In genomic region chr17:63772801-63773271, GRCh38 we compare ENCODE assay signal across 8 cellular contexts. TPM values are rescaled to one million over a fixed set of nuclear protein-coding genes. Genes with fewer than 3 reads are reported as not detected.
DNase-seq lines count a peak whose midpoint lies in the region; ATAC-seq, FAIRE-seq and TF ChIP-seq lines count a peak whose summit lies in the region.

No MANE protein-coding gene starts in this region.

- 0 to 1% methylated on average over 7 of the region's 7 CpGs for WGBS in body of pancreas, 2 donors

- H3K9me3 ChIP-seq in Loucy (ENCODE audit: insufficient read depth, low read depth, low read length) (no peaks in the 10 kb centered on the region), body of pancreas (no peaks in the 10 kb centered on the region), left lung (no peaks in the 10 kb centered on the region), tibial artery (no peaks in the 10 kb centered on the region)

- H3K9ac ChIP-seq in Loucy (ENCODE audit: low read depth, low read length, poor library complexity, severe bottlenecking): peak overlapping the region; percentile 96

- peak overlapping the region; percentile 92 to 99 (median 96) for H3K27ac ChIP-seq in body of pancreas
- peak overlapping the region; percentile 95 to 97 for H3K27ac ChIP-seq in left lung
- H3K27ac ChIP-seq in tibial artery: peak overlapping the region; percentile 93 to 97

- peak overlapping the region; percentile 92 for H3K4me3 ChIP-seq in Loucy (ENCODE audit: low read length, poor library complexity, severe bottlenecking)
- H3K4me3 ChIP-seq in body of pancreas: peak overlapping the region; percentile 9 to 44
- peak overlapping the region; percentile 67 to 96 for H3K4me3 ChIP-seq in left lung
- peak overlapping the region; percentile 95 to 96 for H3K4me3 ChIP-seq in tibial artery

- peaks cover 92% of the 10 kb centered on the region for H3K79me2 ChIP-seq in Loucy (ENCODE audit: insufficient read depth, low read length)

- FAIRE-seq in HTR-8/SVneo (lab: Jason Lieb, UNC): no peak

- peaks cover 51% of the 10 kb centered on the region for H3K4me1 ChIP-seq in Loucy (ENCODE audit: insufficient read depth, low read length, poor library complexity, severe bottlenecking)
- peaks cover 55% of the 10 kb centered on the region for H3K4me1 ChIP-seq in body of pancreas
- peaks cover 19 to 72% of the 10 kb centered on the region in 2 donors for H3K4me1 ChIP-seq in left lung
- H3K4me1 ChIP-seq in tibial artery: peaks cover 0 to 57% (median 32%) of the 10 kb centered on the region in 4 donors

- peak overlapping the region; percentile 98 for H3K4me2 ChIP-seq in Loucy (ENCODE audit: low read depth, low read length, poor library complexity, severe bottlenecking)

- H2AFZ ChIP-seq in Loucy (ENCODE audit: low read length): peak overlapping the region; percentile 86

- H3K9me2 ChIP-seq in Loucy (replicated peaks; ENCODE audit: low read depth, low read length): no peaks in the 10 kb centered on the region

- intact Hi-C loops in body of pancreas (cut with DNase I) (loop anchor here (10.0 kb wide), 1 partner anchor 62 kb away; no protein-coding TSS in a partner anchor), left lung (cut with DNase I) (no loop called here), tibial artery (cut with DNase I; ENCODE audit: low total_unique reads) (loop anchor here (5.0 kb wide), 1 partner anchor 64 kb away; no protein-coding TSS in a partner anchor)

- DNase-seq in Daoy (ENCODE audit: low read depth) (peak; percentile 7), body of pancreas (no peak), left lung (no peak), tibial artery (no peak), HTR-8/SVneo (ENCODE audit: insufficient read length, low spot score) (no peak)

- TF ChIP-seq CTCF in Loucy (conservative IDR thresholded peaks at IDR 0.05; ENCODE audit: low read length): no peak
- TF ChIP-seq CTCF in body of pancreas (IDR thresholded peaks at IDR 0.05): no peak
- TF ChIP-seq CTCF in left lung (IDR thresholded peaks at IDR 0.05): no peak
- TF ChIP-seq CTCF in tibial artery (IDR thresholded peaks at IDR 0.05): no peak

- H4K20me1 ChIP-seq in Loucy (ENCODE audit: insufficient read depth, low read length, poor library complexity, severe bottlenecking): peaks cover 65% of the 10 kb centered on the region

- H3F3A ChIP-seq in Loucy (ENCODE audit: low read depth): 0 out of 2 replicates have a peak, but pooled peaks cover 4% of the 10 kb centered on the region

- TF ChIP-seq POLR2A in body of pancreas (IDR thresholded peaks at IDR 0.05): no peak

- peaks cover under 1% of the 10 kb centered on the region; the same call in 1 of the 2 replicates for H3K36me3 ChIP-seq in Loucy (ENCODE audit: insufficient read depth, low read length)
- H3K36me3 ChIP-seq in body of pancreas (replicated peaks in 1 of 2; ENCODE audit: insufficient read depth in 1 of 2, low read depth in 2 of 2): no peaks in the 10 kb centered on the region
- peaks cover 0 to 15% of the 10 kb centered on the region in 2 donors for H3K36me3 ChIP-seq in left lung
- H3K36me3 ChIP-seq in tibial artery: peaks cover 0 to 10% (median 8%) of the 10 kb centered on the region in 3 donors

- ATAC-seq in body of pancreas (no peak), left lung (no peak), GM21723 (IDR thresholded peaks at IDR 0.05; ENCODE audit: unreplicated experiment) (no peak), HG02588 (IDR thresholded peaks at IDR 0.05; ENCODE audit: unreplicated experiment) (no peak)

- H3K27me3 ChIP-seq in Loucy (ENCODE audit: insufficient read depth, low read length, poor library complexity, severe bottlenecking): no peaks in the 10 kb centered on the region
- H3K27me3 ChIP-seq in body of pancreas: no peaks in the 10 kb centered on the region
- H3K27me3 ChIP-seq in left lung: no peaks in the 10 kb centered on the region
- H3K27me3 ChIP-seq in tibial artery: no peaks in the 10 kb centered on the region

RNA-seq across cellular contexts. Expression of gene CCDC47, which starts 0.6 kb away (rescaled TPM):
- total RNA-seq in Daoy (2014; rRNA removed; shearing (Covaris generic)): 94.1 and 117 TPM in 2 replicates
- total RNA-seq in body of pancreas: 10 to 100 TPM; 42.2 to 56.8 TPM
- total RNA-seq in left lung: 100 to 1,000 TPM in 1 of 2 donors, 10 to 100 TPM in 1; 81.6 to 111 TPM

RNA-seq across cellular contexts. Expression of gene DDX42, which starts 1.1 kb away (rescaled TPM):
- 43.3 and 48.5 TPM in 2 replicates for total RNA-seq in Daoy (2014; rRNA removed; shearing (Covaris generic))
- total RNA-seq in body of pancreas (100 to 1,000 TPM; 114 to 116 TPM), left lung (10 to 100 TPM; 79.2 to 82.0 TPM)

RNA-seq across cellular contexts. Expression of gene STRADA, which starts 31.2 kb away (rescaled TPM):
- 10.9 and 18.7 TPM in 2 replicates for total RNA-seq in Daoy (2014; rRNA removed; shearing (Covaris generic))
- total RNA-seq in body of pancreas: 10 to 100 TPM; 25.4 to 26.7 TPM
- 10 to 100 TPM; 28.1 to 37.2 TPM for total RNA-seq in left lung

RNA-seq across cellular contexts. Expression of gene PSMC5, which starts 54.4 kb away (rescaled TPM):
- total RNA-seq in Daoy (2014; rRNA removed; shearing (Covaris generic)): 75.3 and 98.5 TPM in 2 replicates
- total RNA-seq in body of pancreas: 10 to 100 TPM; 55.0 to 59.4 TPM
- total RNA-seq in left lung: 100 to 1,000 TPM in 1 of 2 donors, 10 to 100 TPM in 1; 89.8 to 141 TPM

RNA-seq across cellular contexts. Expression of gene FTSJ3, which starts 54.6 kb away (rescaled TPM):
- total RNA-seq in Daoy (2014; rRNA removed; shearing (Covaris generic)): 91.3 and 116 TPM in 2 replicates
- total RNA-seq in body of pancreas (10 to 100 TPM; 22.7 to 30.9 TPM), left lung (10 to 100 TPM; 32.1 to 47.4 TPM)

Comparison
In these comparisons a context has a peak if more than half of its experiments do, and no peak if none do; other contexts are left out.
1. H3K4me3 ChIP-seq: peak in every context shown above with its lines; median percentile 96 in tibial artery; 92 in Loucy; 82 in left lung; 26 in body of pancreas.
2. intact Hi-C loops: an anchor here in body of pancreas (10.0 kb wide) and tibial artery (5.0 kb wide); none called in left lung.